1 cellular context compared by ENCODE assay signal in the genomic region with DNA sequence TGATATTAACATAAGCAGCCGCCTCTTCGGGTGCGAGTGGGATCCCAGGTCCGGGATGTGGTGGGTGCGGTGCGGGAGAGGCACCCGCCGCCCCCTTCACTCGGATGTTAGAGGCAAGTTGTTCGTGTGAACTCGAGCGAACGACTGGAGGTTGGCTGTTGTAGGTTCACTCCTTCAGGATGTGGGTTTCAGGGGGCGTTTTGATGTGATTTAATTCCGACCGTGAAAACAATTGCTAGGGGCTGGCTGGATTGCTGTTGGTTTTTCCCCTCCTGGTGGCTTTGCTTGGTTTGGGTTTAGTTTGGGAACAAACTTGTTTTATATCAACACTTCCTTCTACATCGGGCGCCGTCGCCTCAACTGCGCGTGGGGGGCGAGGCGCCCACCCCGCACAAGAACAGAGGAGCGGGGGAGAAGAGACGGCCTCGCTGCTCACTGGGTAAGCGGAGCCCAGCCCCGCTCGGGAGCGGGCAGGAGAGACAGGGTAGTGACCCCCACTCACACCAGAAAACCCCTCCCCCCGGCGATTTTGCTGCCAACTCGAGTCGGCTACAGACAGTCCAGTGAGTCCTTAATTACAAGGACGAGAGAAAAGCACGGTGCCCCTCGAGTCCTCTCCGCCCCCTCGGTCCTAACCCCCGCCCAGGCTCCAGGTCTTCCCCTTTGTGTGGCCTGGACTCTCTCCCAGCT.
TF ChIP-seq lines count a peak whose summit lies in the region.

No MANE protein-coding gene starts in this region.

TF ChIP-seq in K562, 482 proteins besides CTCF, POLR2A, EP300 and RAD21 (continued from another document):
- no peak for TF ChIP-seq E2F5 (CRISPR knock-in tag; IDR thresholded peaks at IDR 0.05)
- no peak for TF ChIP-seq NCOA2 (IDR thresholded peaks at IDR 0.05; ENCODE audit: partially characterized antibody in 2 of 2)
- no peak for TF ChIP-seq RAD51 (IDR thresholded peaks at IDR 0.05; ENCODE audit: borderline replicate concordance, low read depth)
- no peak for TF ChIP-seq ZC3H11A (IDR thresholded peaks at IDR 0.05; ENCODE audit: low read depth, low read length)
- TF ChIP-seq TAF15 (IDR thresholded peaks at IDR 0.05; ENCODE audit: low read depth, low read length) = no peak
- no peak for TF ChIP-seq ETV1 (tag; conservative IDR thresholded peaks at IDR 0.05; ENCODE audit: low read depth)
- TF ChIP-seq TSC22D4 (tag; IDR thresholded peaks at IDR 0.05) = no peak
TF ChIP-seq in K562: peak in this region for 0.
